In the genomic region with DNA sequence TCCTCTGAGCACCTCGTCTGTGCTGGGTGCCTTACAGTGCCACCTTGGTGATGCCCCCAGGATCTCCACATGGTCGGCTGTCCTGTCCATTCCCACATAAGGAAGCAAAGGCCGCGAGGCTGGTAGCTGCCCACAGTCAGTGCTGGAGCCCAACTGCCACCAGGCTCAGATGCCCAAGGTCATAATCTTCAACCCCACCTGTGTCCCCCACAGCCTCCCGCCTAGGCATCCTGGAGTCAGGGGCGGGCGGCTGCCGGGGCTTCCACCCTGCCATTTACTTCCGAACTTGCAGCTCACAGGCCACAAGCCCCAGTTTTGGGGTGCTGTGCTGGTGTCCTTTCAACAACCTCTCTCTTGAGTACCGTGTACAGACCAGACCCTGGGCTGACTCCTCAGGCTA, we compare ENCODE assay signal across 15 cellular contexts.
DNase-seq lines count a peak whose midpoint lies in the region; ATAC-seq and TF ChIP-seq lines count a peak whose summit lies in the region.
"Had no signal": no experiment of that assay in that cellular context is flagged by ENCODE, and none has a peak within 500 bp of the region (broad histone marks: within the 10 kb centered on the region; RNA-seq: fewer than 3 reads in every experiment).

No MANE protein-coding gene starts in this region.

- peak overlapping the region; percentile 12; the same call in 1 of the 2 replicates for H3K27ac ChIP-seq in BLaER1
- H3K27ac ChIP-seq in VCaP, result peak overlapping the region; percentile 98
- peak overlapping the region; percentile 3 to 76 for H3K27ac ChIP-seq in left lung
- peak overlapping the region; percentile 92 for H3K27ac ChIP-seq in psoas muscle
- H3K27ac ChIP-seq in CD8-positive, alpha-beta memory T cell (ENCODE audit: low read depth, low read length), result no peak overlapping the region
- H3K27ac ChIP-seq in dorsolateral prefrontal cortex, result no peak overlapping the region

- no peak for ATAC-seq in left lung
- ATAC-seq in psoas muscle, result no peak
- ATAC-seq: GM12878 had no signal

- H3K4me3 ChIP-seq in BLaER1 (no peak overlapping the region), left lung (no peak overlapping the region), psoas muscle (no peak overlapping the region), dorsolateral prefrontal cortex (no peak overlapping the region)
- no peak overlapping the region for H3K4me3 ChIP-seq in CD8-positive, alpha-beta memory T cell (ENCODE audit: low read length)
- H3K4me3 ChIP-seq: GM12878 had no signal

- H3K9me3 ChIP-seq in BLaER1, result no peaks in the 10 kb centered on the region
- H3K9me3 ChIP-seq in left lung, result no peaks in the 10 kb centered on the region
- no peaks in the 10 kb centered on the region for H3K9me3 ChIP-seq in psoas muscle
- no peaks in the 10 kb centered on the region for H3K9me3 ChIP-seq in CD8-positive, alpha-beta memory T cell (ENCODE audit: low read length)

- intact Hi-C loops in left lung (cut with DNase I), result no loop called here
- intact Hi-C loops in psoas muscle (cut with DNase I), result no loop called here
- intact Hi-C loops in dorsolateral prefrontal cortex (cut with DNase I), result no loop called here

- H3K36me3 Mint-ChIP-seq in CD8-positive, alpha-beta memory T cell, result peaks cover 0 to 6% (median 1%) of the 10 kb centered on the region in 3 donors
- H3K36me3 Mint-ChIP-seq: CD4-positive, CD25-positive, alpha-beta regulatory T cell; IgD-negative memory B cell had no signal

- POLR2A ChIA-PET in CD8-positive, alpha-beta memory T cell (lab: Charles Lee), result no interaction called here

- peak overlapping the region in 1 of 7 donors; percentile 69 for H3K4me3 Mint-ChIP-seq in CD8-positive, alpha-beta memory T cell
- H3K4me3 Mint-ChIP-seq: CD4-positive, CD25-positive, alpha-beta regulatory T cell; IgD-negative memory B cell had no signal

- CTCF ChIA-PET in CD8-positive, alpha-beta memory T cell (lab: Charles Lee), result no interaction called here

- no peak overlapping the region for H3K9ac ChIP-seq in BLaER1

- no peaks in the 10 kb centered on the region for H3K27me3 Mint-ChIP-seq in CD8-positive, alpha-beta memory T cell
- H3K27me3 Mint-ChIP-seq: CD4-positive, CD25-positive, alpha-beta regulatory T cell; IgD-negative memory B cell had no signal

- no peaks in the 10 kb centered on the region for H3K9me3 Mint-ChIP-seq in CD8-positive, alpha-beta memory T cell
- H3K9me3 Mint-ChIP-seq: CD4-positive, CD25-positive, alpha-beta regulatory T cell; IgD-negative memory B cell had no signal

- no peak for DNase-seq in left lung
- DNase-seq in psoas muscle, result no peak
- no peak for DNase-seq in CD8-positive, alpha-beta memory T cell
- no peak for DNase-seq in effector CD8-positive, alpha-beta T cell (lab: John Stamatoyannopoulos, UW)
- DNase-seq in stimulated activated CD4-positive, alpha-beta T cell treated with anti-CD3 and anti-CD28 coated beads, Interleukin-2, amount 100 ng/mL, for 48 hours, result no peak
- no peak for DNase-seq in dorsolateral prefrontal cortex
- DNase-seq: Calu3; CD4-positive, CD25-positive, alpha-beta regulatory T cell; HCEC 1CT; NCI-H1930; NCI-H510A had no signal

- 86 to 91% (median 86%) methylated on average over 10 of the region's 10 CpGs for WGBS in psoas muscle, 3 donors

- peak overlapping the region in 4 of 8 donors; percentile 30 to 68 (median 48) for H3K27ac Mint-ChIP-seq in CD8-positive, alpha-beta memory T cell

- H3K4me1 Mint-ChIP-seq in CD8-positive, alpha-beta memory T cell, result peaks cover 0 to 4% (median 1%) of the 10 kb centered on the region in 3 donors

- H4K20me1 ChIP-seq in BLaER1, result peaks cover 27% of the 10 kb centered on the region; the same call in 1 of the 2 replicates

- H3K4me1 ChIP-seq in BLaER1 (peaks cover 46% of the 10 kb centered on the region), left lung (peaks cover 9 to 71% of the 10 kb centered on the region in 2 donors), psoas muscle (peaks cover 48% of the 10 kb centered on the region)
- H3K4me1 ChIP-seq in CD8-positive, alpha-beta memory T cell (ENCODE audit: insufficient read depth, low read length), result no peaks in the 10 kb centered on the region

- peak overlapping the region; percentile 84 for H3K4me2 ChIP-seq in BLaER1

- H3K27me3 ChIP-seq in BLaER1 (no peaks in the 10 kb centered on the region), left lung (no peaks in the 10 kb centered on the region), psoas muscle (ENCODE audit: insufficient read depth in 3 of 3, low read length in 2 of 3) (no peaks in the 10 kb centered on the region), dorsolateral prefrontal cortex (no peaks in the 10 kb centered on the region)
- H3K27me3 ChIP-seq in CD8-positive, alpha-beta memory T cell (ENCODE audit: insufficient read depth, low read length, poor library complexity, severe bottlenecking), result no peaks in the 10 kb centered on the region

- TF ChIP-seq CTCF in VCaP (conservative IDR thresholded peaks at IDR 0.05) (no peak), left lung (IDR thresholded peaks at IDR 0.05) (no peak), psoas muscle (IDR thresholded peaks at IDR 0.05) (no peak), dorsolateral prefrontal cortex (IDR thresholded peaks at IDR 0.05 in 54 of 56, conservative IDR thresholded peaks at IDR 0.05 in 2 of 56; ENCODE audit: low read depth in 1 of 56, partially characterized antibody in 56 of 56) (no peak)

- H3K36me3 ChIP-seq in BLaER1 (peaks cover under 1% of the 10 kb centered on the region; the same call in 1 of the 2 replicates), left lung (peaks cover 0 to 2% of the 10 kb centered on the region in 2 donors), psoas muscle (ENCODE audit: insufficient read depth in 1 of 2, low read depth in 1 of 2) (peaks cover 0 to 1% of the 10 kb centered on the region in 2 donors)
- H3K36me3 ChIP-seq in CD8-positive, alpha-beta memory T cell (ENCODE audit: insufficient read depth, low read length), result no peaks in the 10 kb centered on the region

Comparison
In these comparisons a context has a peak if more than half of its experiments do, and no peak if none do; other contexts are left out.
1. H3K27ac ChIP-seq: peak in BLaER1 (single experiment), VCaP (single experiment), left lung (2 of 2) and psoas muscle (single experiment); none in CD8-positive, alpha-beta memory T cell (single experiment) and dorsolateral prefrontal cortex (0 of 59).